ENCODE assay signal across 29 cellular contexts in the genomic region with DNA sequence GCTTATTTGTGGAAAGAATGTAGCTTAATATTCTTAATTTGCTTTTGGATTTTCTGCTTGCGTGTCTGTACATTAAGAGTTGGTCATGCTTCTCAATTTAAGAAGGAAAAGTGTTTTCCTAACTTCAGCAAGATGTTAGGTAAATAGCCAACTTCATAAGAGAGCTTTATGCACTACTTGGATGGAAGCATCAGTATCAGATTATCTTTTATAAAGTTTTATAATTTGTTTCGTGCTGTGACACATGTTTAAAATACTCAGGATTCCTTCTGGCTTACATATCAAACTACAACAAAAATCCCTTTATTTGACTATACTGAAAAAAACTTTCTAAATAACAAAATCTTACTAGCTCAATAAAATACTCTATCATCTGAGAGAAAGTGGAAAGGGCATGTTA. TPM values are rescaled to one million over a fixed set of nuclear protein-coding genes. Genes with fewer than 3 reads are reported as not detected.
DNase-seq lines count a peak whose midpoint lies in the region; ATAC-seq and TF ChIP-seq lines count a peak whose summit lies in the region.
"Had no signal": no experiment of that assay in that cellular context is flagged by ENCODE, and none has a peak within 500 bp of the region (broad histone marks: within the 10 kb centered on the region; RNA-seq: fewer than 3 reads in every experiment).

No MANE protein-coding gene starts in this region.

- H3K4me3 ChIP-seq in body of pancreas = no peak overlapping the region
- H3K4me3 ChIP-seq: breast epithelium, colonic mucosa, prostate gland, thoracic aorta, vagina had no signal

- no peak overlapping the region for H3K18ac ChIP-seq in H9 (ENCODE audit: insufficient read length, low read depth, low read length)

- H4K8ac ChIP-seq in H9 (replicated peaks; ENCODE audit: insufficient read length, low read depth, low read length) = no peak overlapping the region

- DNase-seq in AG08395 (ENCODE audit: low spot score) = peak; percentile 32
- no peak for DNase-seq in H9
- DNase-seq in body of pancreas = no peak
- DNase-seq in foreskin melanocyte = peak; percentile 57
- no peak for DNase-seq in activated CD8-positive, alpha-beta memory T cell treated with anti-CD3 and anti-CD28 coated beads, Interleukin-2, amount 50 U/mL, for 4 hours
- no peak for DNase-seq in GM10266 (ENCODE audit: extremely low spot score)
- DNase-seq in SIG-M5 treated with dmso at 0.1 percent for 504 hours (lab: John Stamatoyannopoulos, UW; ENCODE audit: unreplicated experiment) = no peak
- DNase-seq: activated CD4-positive, alpha-beta T cell treated with anti-CD3 and anti-CD28 coated beads, Interleukin-2, amount 10 ng/mL, durations not matched to agents 24 days and 14 days; activated T-cell treated with anti-CD3 and anti-CD28 coated beads, Interleukin-2, amount 50 U/mL, for 4 hours; BE2C; colonic mucosa; effector memory CD8-positive, alpha-beta T cell; hypothalamus; immature natural killer cell; mesenchymal stem cell; NCI-H1048; NCI-H1694 treated with DMSO at 0.1 percent for 48 hours; stimulated activated naive CD4-positive, alpha-beta T cell treated with Interleukin-2 at 50 U/mL for 16 hours; T-helper 9 cell; WERI-Rb-1 had no signal

- H2BK120ac ChIP-seq in H9 (ENCODE audit: low read depth, low read length, poor library complexity, severe bottlenecking) = no peak overlapping the region

- H3K27me3 ChIP-seq in H9 (ENCODE audit: insufficient read depth, low read length) = no peaks in the 10 kb centered on the region
- no peaks in the 10 kb centered on the region for H3K27me3 ChIP-seq in body of pancreas
- H3K27me3 ChIP-seq: BE2C, breast epithelium, colonic mucosa, vagina had no signal

- no peak overlapping the region for H2BK5ac ChIP-seq in H9 (ENCODE audit: insufficient read length, low read length)

- H3K27ac ChIP-seq in H9 (ENCODE audit: insufficient read length, low read depth, low read length) (no peak overlapping the region), body of pancreas (peak overlapping the region in 3 of 4 donors; percentile 55 to 58 (median 57))
- H3K27ac ChIP-seq: breast epithelium, colonic mucosa, prostate gland, thoracic aorta, vagina, WERI-Rb-1 had no signal

- H3K9me3 ChIP-seq in H9 (ENCODE audit: control insufficient read depth, low read depth, low read length) (no peaks in the 10 kb centered on the region), body of pancreas (no peaks in the 10 kb centered on the region)
- H3K9me3 ChIP-seq: BE2C, breast epithelium, colonic mucosa, prostate gland, thoracic aorta, vagina had no signal

- H4K5ac ChIP-seq in H9 (ENCODE audit: insufficient read length, low read depth, low read length) = no peak overlapping the region

- no peak overlapping the region for H2AK5ac ChIP-seq in H9 (ENCODE audit: insufficient read length, low read length)

- no peak overlapping the region for H3K4me2 ChIP-seq in H9 (ENCODE audit: insufficient read depth, insufficient read length, low read length)

- no peak overlapping the region for H2BK15ac ChIP-seq in H9 (ENCODE audit: low read depth, low read length)

- no peak overlapping the region for H4K91ac ChIP-seq in H9 (ENCODE audit: insufficient read length, low read depth, low read length)

- H3K56ac ChIP-seq in H9 (ENCODE audit: insufficient read length, low read depth, low read length) = no peak overlapping the region

- no peaks in the 10 kb centered on the region for H4K20me1 ChIP-seq in H9 (ENCODE audit: control insufficient read depth, insufficient read depth, insufficient read length)

- H3K4me3 Mint-ChIP-seq in H9 = no peak overlapping the region
- H3K4me3 Mint-ChIP-seq: activated CD4-positive, alpha-beta T cell treated with anti-CD3 and anti-CD28 coated beads, Interleukin-2, amount 10 ng/mL, durations not matched to agents 24 days and 14 days; activated T-cell treated with anti-CD3 and anti-CD28 coated beads, Interleukin-2, amount 50 U/mL, for 4 hours; effector memory CD8-positive, alpha-beta T cell; immature natural killer cell had no signal

- no peak overlapping the region for H3K14ac ChIP-seq in H9 (ENCODE audit: insufficient read depth, low read length)

- no peak overlapping the region for H2BK12ac ChIP-seq in H9 (ENCODE audit: insufficient read length, low read depth, low read length)

- H3K27ac Mint-ChIP-seq in H9 = peak overlapping the region in 2 of 3 experiments; percentile 21 to 78; a peak in 3 of 7 replicates
- H3K27ac Mint-ChIP-seq: activated CD4-positive, alpha-beta T cell treated with anti-CD3 and anti-CD28 coated beads, Interleukin-2, amount 10 ng/mL, durations not matched to agents 24 days and 14 days; effector memory CD8-positive, alpha-beta T cell; immature natural killer cell had no signal

- no peaks in the 10 kb centered on the region for H3K4me1 ChIP-seq in H9 (ENCODE audit: insufficient read depth, low read length)
- H3K4me1 ChIP-seq in body of pancreas = no peaks in the 10 kb centered on the region
- H3K4me1 ChIP-seq: BE2C, breast epithelium, colonic mucosa, prostate gland, vagina had no signal

- H3K4me1 Mint-ChIP-seq in H9 = peaks cover 8 to 10% of the 10 kb centered on the region in 2 experiments
- H3K4me1 Mint-ChIP-seq: activated CD4-positive, alpha-beta T cell treated with anti-CD3 and anti-CD28 coated beads, Interleukin-2, amount 10 ng/mL, durations not matched to agents 24 days and 14 days; immature natural killer cell had no signal

- no peak overlapping the region for H3K9ac ChIP-seq in H9 (ENCODE audit: extremely low read depth, insufficient read length, low read length)

- no peaks in the 10 kb centered on the region for H3K79me1 ChIP-seq in H9 (ENCODE audit: insufficient read depth, low read depth, low read length, poor library complexity, severe bottlenecking)

- no peaks in the 10 kb centered on the region for H3K79me2 ChIP-seq in H9 (ENCODE audit: insufficient read depth, low read length)

- no peak overlapping the region for H3K4ac ChIP-seq in H9 (ENCODE audit: low read depth, low read length)

- no peak overlapping the region for H2BK20ac ChIP-seq in H9 (ENCODE audit: low read depth, low read length, poor library complexity, severe bottlenecking)

- intact Hi-C loops in body of pancreas (cut with DNase I) = no loop called here

- ATAC-seq in body of pancreas (peak; percentile 69), GM21515 (IDR thresholded peaks at IDR 0.05; ENCODE audit: unreplicated experiment) (no peak)
- ATAC-seq: activated T-cell treated with anti-CD3 and anti-CD28 coated beads, Interleukin-2, amount 50 U/mL, for 4 hours; effector memory CD8-positive, alpha-beta T cell; Right ventricle myocardium inferior had no signal

- no peaks in the 10 kb centered on the region for H3K9me3 Mint-ChIP-seq in H9
- H3K9me3 Mint-ChIP-seq: activated CD4-positive, alpha-beta T cell treated with anti-CD3 and anti-CD28 coated beads, Interleukin-2, amount 10 ng/mL, durations not matched to agents 24 days and 14 days; activated T-cell treated with anti-CD3 and anti-CD28 coated beads, Interleukin-2, amount 50 U/mL, for 4 hours; effector memory CD8-positive, alpha-beta T cell had no signal

- H3K36me3 Mint-ChIP-seq in H9 (ENCODE audit: insufficient read depth in 1 of 3, low read depth in 3 of 3) = no peaks in the 10 kb centered on the region
- H3K36me3 Mint-ChIP-seq: immature natural killer cell had no signal

- H2AFZ ChIP-seq in H9 (ENCODE audit: low read length) = no peak overlapping the region

- TF ChIP-seq CTCF in H9 (conservative IDR thresholded peaks at IDR 0.05) (no peak), body of pancreas (IDR thresholded peaks at IDR 0.05) (no peak), GM10266 (IDR thresholded peaks at IDR 0.05; ENCODE audit: control insufficient read depth, insufficient read depth, low read depth, missing control alignments) (no peak)

- H3K27me3 Mint-ChIP-seq in H9 (ENCODE audit: low read depth) = no peaks in the 10 kb centered on the region

- no peak overlapping the region for H3T11ph ChIP-seq in H9 (ENCODE audit: low read length)

- no peak for TF ChIP-seq POLR2A in body of pancreas (IDR thresholded peaks at IDR 0.05)

- no peaks in the 10 kb centered on the region for H3K36me3 ChIP-seq in body of pancreas (replicated peaks in 1 of 2; ENCODE audit: insufficient read depth in 1 of 2, low read depth in 2 of 2)
- H3K36me3 ChIP-seq: BE2C, breast epithelium, colonic mucosa, prostate gland, thoracic aorta, vagina, WERI-Rb-1 had no signal

- no CpG with 5 or more reads among the region's 2 CpGs for WGBS in H9 (ENCODE audit: extremely low coverage, insufficient read length, low lambda C conversion rate)
- WGBS in body of pancreas, 2 donors = 57 to 62% methylated on average over 2 of the region's 2 CpGs

- no peak overlapping the region for H3K23ac ChIP-seq in H9 (ENCODE audit: insufficient read length, low read depth, low read length)

- H3K23me2 ChIP-seq in H9 (ENCODE audit: insufficient read length, low read depth, low read length, poor library complexity, severe bottlenecking) = no peaks in the 10 kb centered on the region

RNA-seq across cellular contexts. Expression of a gene that starts 34.8 kb away (rescaled TPM):
- total RNA-seq in H9 (2021) = not detected in 2 replicates
- total RNA-seq in body of pancreas = 10 to 100 TPM in 1 of 2 donors, 1 to 10 TPM in 1; 6.3 to 20.0 TPM
- total RNA-seq: A172; activated CD4-positive, alpha-beta T cell treated with anti-CD3 and anti-CD28 coated beads, Interleukin-2, amount 10 ng/mL, durations not matched to agents 24 days and 14 days; OCI-LY7; Right ventricle myocardium inferior; vagina had no signal

RNA-seq across cellular contexts. Expression of a gene that starts 42.1 kb away (rescaled TPM):
- total RNA-seq in H9 (2021) (not detected in 2 replicates), body of pancreas (10 to 100 TPM in 1 of 2 donors, not detected in 1; 13.2 TPM)
- total RNA-seq: A172; activated CD4-positive, alpha-beta T cell treated with anti-CD3 and anti-CD28 coated beads, Interleukin-2, amount 10 ng/mL, durations not matched to agents 24 days and 14 days; activated T-cell treated with anti-CD3 and anti-CD28 coated beads, Interleukin-2, amount 50 U/mL, for 4 hours; NCI-H460; OCI-LY7; Right ventricle myocardium inferior; vagina had no signal

Comparison
In these comparisons a context has a peak if more than half of its experiments do, and no peak if none do; other contexts are left out.
1. DNase-seq: peak in AG08395 (single experiment) and foreskin melanocyte (single experiment); none in H9 (single experiment), body of pancreas (0 of 4), activated CD8-positive, alpha-beta memory T cell treated with anti-CD3 and anti-CD28 coated beads, Interleukin-2, amount 50 U/mL, for 4 hours (single experiment), GM10266 (single experiment) and SIG-M5 treated with dmso at 0.1 percent for 504 hours (single experiment).